In the genomic region with DNA sequence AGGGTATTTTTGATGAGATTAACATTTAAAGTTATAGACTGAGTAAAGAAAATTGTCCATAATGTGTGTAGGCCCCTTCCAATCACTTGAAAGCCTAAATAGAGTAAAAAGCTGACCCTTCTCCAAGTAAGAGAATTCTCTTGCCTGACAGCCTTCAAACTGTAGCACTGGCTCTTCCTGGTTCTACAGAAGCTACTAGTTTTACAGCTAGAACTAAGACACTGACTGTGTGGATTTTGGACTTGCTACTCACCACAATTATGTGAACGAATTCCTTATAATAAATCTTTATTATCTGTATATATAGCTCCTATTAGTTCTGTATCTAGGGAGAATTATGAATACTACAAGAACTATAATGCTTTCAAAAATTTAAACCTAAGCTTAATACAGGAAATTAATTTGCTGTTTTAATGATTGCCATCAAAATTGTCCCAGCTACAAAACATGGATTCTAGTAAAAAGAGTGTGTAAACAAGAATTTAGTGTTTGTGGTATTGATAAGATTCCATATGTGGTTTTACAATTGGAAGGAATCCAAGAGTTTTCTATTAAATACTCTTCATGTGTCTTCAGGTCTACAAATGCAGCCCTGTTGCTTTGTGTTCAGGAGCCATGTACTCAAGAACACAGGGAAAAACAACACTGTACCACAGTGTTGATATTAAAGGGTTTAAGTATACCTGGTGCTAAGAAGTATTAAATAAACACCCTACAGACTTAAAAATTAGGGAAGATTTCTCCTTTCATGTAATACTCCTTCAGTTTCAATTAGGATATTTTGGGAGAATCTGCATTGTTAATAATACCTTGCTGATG, we compare ENCODE assay signal across 22 cellular contexts.
DNase-seq lines count a peak whose midpoint lies in the region; ATAC-seq, FAIRE-seq and TF ChIP-seq lines count a peak whose summit lies in the region.
"Had no signal": no experiment of that assay in that cellular context is flagged by ENCODE, and none has a peak within 500 bp of the region (broad histone marks: within the 10 kb centered on the region; RNA-seq: fewer than 3 reads in every experiment).

No MANE protein-coding gene starts in this region.

- no peaks in the 10 kb centered on the region for H3K4me1 Mint-ChIP-seq in activated T-helper 17 cell treated with anti-CD3 and anti-CD28 coated beads, Interleukin-2, amount 50 U/mL, for 72 hours
- H3K4me1 Mint-ChIP-seq in activated naive CD4-positive, alpha-beta T cell treated with anti-CD3 and anti-CD28 coated beads, Interleukin-2, amount 10 ng/mL, durations not matched to agents 7 days and 5 days = no peaks in the 10 kb centered on the region

- in situ Hi-C loops in HepG2 (cut with HindIII; ENCODE audit: extremely low pct_ligation_motif_present, low pct_unique_long_range_greater_than_20kb) = no loop called here

- BruUV-seq in HepG2 (replicated peaks; lab: Mats Ljungman, UMichigan) = no TSS peak

- H3K9me3 ChIP-seq in HepG2 (ENCODE audit: low read length) = no peaks in the 10 kb centered on the region
- H3K9me3 ChIP-seq: BE2C, Caco-2, SK-N-SH had no signal

- DNase-seq in astrocyte of the hippocampus (ENCODE audit: low read depth, low spot score) (peak; percentile 29), HepG2 (ENCODE audit: low spot score) (no peak), NCI-H510A (lab: John Stamatoyannopoulos, UW) (no peak)
- no peak for DNase-seq in activated naive CD4-positive, alpha-beta T cell treated with anti-CD3 and anti-CD28 coated beads, Interleukin-2, amount 10 ng/mL, durations not matched to agents 7 days and 5 days
- DNase-seq: activated CD4-positive, CD25-positive, alpha-beta regulatory T cell; activated CD8-positive, alpha-beta T cell treated with anti-CD3 and anti-CD28 coated beads, Interleukin-2, amount 10 ng/mL, durations not matched to agents 7 days and 5 days; activated naive CD4-positive, alpha-beta T cell treated with anti-CD3 and anti-CD28 coated beads for 36 hours; activated T-cell treated with anti-CD3 and anti-CD28 coated beads, Interleukin-2, amount 50 U/mL, for 4 hours; BE2C; cerebellar nuclear complex; NCI-H187; NK-92 treated with Interleukin-12 subunit alpha and Interleukin-12 subunit beta, amount 100 ng/mL, for 24 hours; SK-N-SH had no signal

- POLR2A ChIA-PET in HepG2 (lab: Yijun Ruan, JAX) = no interaction called here

- TF ChIP-seq POLR2A in HepG2 (IDR thresholded peaks at IDR 0.05; ENCODE audit: insufficient read depth in 1 of 2, low read depth in 2 of 2, low read length in 2 of 2) = no peak

- H3K27ac ChIP-seq in 22Rv1 (peak overlapping the region; percentile 95), HepG2 (ENCODE audit: extremely low read length, insufficient read depth, low read length) (peak overlapping the region; percentile 45)

- peaks cover 23% of the 10 kb centered on the region for H3K4me1 ChIP-seq in HepG2 (ENCODE audit: insufficient read depth, low read length)
- H3K4me1 ChIP-seq: BE2C had no signal

- H4K20me1 ChIP-seq in HepG2 (ENCODE audit: insufficient read depth, low read length) = no peaks in the 10 kb centered on the region

- no peak overlapping the region for H2AFZ ChIP-seq in HepG2 (ENCODE audit: low read length)

- no peak overlapping the region for H3K4me3 Mint-ChIP-seq in activated T-helper 17 cell treated with anti-CD3 and anti-CD28 coated beads, Interleukin-2, amount 50 U/mL, for 72 hours
- H3K4me3 Mint-ChIP-seq in activated naive CD4-positive, alpha-beta T cell treated with anti-CD3 and anti-CD28 coated beads, Interleukin-2, amount 10 ng/mL, durations not matched to agents 7 days and 5 days = no peak overlapping the region
- H3K4me3 Mint-ChIP-seq: activated CD8-positive, alpha-beta T cell treated with anti-CD3 and anti-CD28 coated beads, Interleukin-2, amount 10 ng/mL, durations not matched to agents 7 days and 5 days; activated naive CD4-positive, alpha-beta T cell treated with anti-CD3 and anti-CD28 coated beads for 36 hours; activated T-cell treated with anti-CD3 and anti-CD28 coated beads, Interleukin-2, amount 50 U/mL, for 4 hours had no signal

- intact Hi-C loops in HepG2 (cut with micrococcal nuclease; ENCODE audit: unreplicated experiment) = loop anchor here (2.0 kb wide), 1 partner anchor 63 kb away; no protein-coding TSS in a partner anchor

- ATAC-seq in HG02759 (IDR thresholded peaks at IDR 0.05; ENCODE audit: unreplicated experiment) = peak; percentile 19
- peak; percentile 68 for ATAC-seq in HepG2
- ATAC-seq in activated T-helper 17 cell treated with anti-CD3 and anti-CD28 coated beads, Interleukin-2, amount 50 U/mL, for 72 hours (replicated peaks) = no peak
- no peak for ATAC-seq in HG03108 (IDR thresholded peaks at IDR 0.05; ENCODE audit: unreplicated experiment)
- ATAC-seq: activated CD8-positive, alpha-beta T cell treated with anti-CD3 and anti-CD28 coated beads, Interleukin-2, amount 10 ng/mL, durations not matched to agents 7 days and 5 days; activated T-cell treated with anti-CD3 and anti-CD28 coated beads, Interleukin-2, amount 50 U/mL, for 4 hours; K562 had no signal

- no peaks in the 10 kb centered on the region; a peak in 1 of 5 replicates for H3K27me3 ChIP-seq in HepG2 (ENCODE audit: control insufficient read depth in 1 of 2, insufficient read depth in 2 of 2, low read length in 2 of 2)
- H3K27me3 ChIP-seq: BE2C had no signal

- no peak overlapping the region for H3K9ac ChIP-seq in HepG2 (ENCODE audit: insufficient read depth, low read depth, low read length)
- H3K9ac ChIP-seq: SK-N-SH had no signal

- H3K36me3 ChIP-seq in HepG2 (replicated peaks in 1 of 2; ENCODE audit: control insufficient read depth in 1 of 2, insufficient read depth in 2 of 2, low read length in 2 of 2) = no peaks in the 10 kb centered on the region
- H3K36me3 ChIP-seq: BE2C had no signal

- TF ChIP-seq CTCF in 22Rv1 (IDR thresholded peaks at IDR 0.05) (no peak), HepG2 (CRISPR knock-in tag; IDR thresholded peaks at IDR 0.05) (no peak)

- no peak overlapping the region for H3K4me3 ChIP-seq in HepG2 (replicated peaks in 1 of 3; ENCODE audit: insufficient read depth in 1 of 3, low read depth in 2 of 3, low read length in 3 of 3)
- H3K4me3 ChIP-seq: K562 had no signal

- H3K9me3 Mint-ChIP-seq in activated T-helper 17 cell treated with anti-CD3 and anti-CD28 coated beads, Interleukin-2, amount 50 U/mL, for 72 hours = no peaks in the 10 kb centered on the region
- H3K9me3 Mint-ChIP-seq in activated naive CD4-positive, alpha-beta T cell treated with anti-CD3 and anti-CD28 coated beads, Interleukin-2, amount 10 ng/mL, durations not matched to agents 7 days and 5 days = peaks cover 1% of the 10 kb centered on the region

- 3% methylated on average over 1 of the region's 1 CpG for WGBS in HepG2 (ENCODE audit: low lambda C conversion rate)

- peak overlapping the region; percentile 70 for H3K4me2 ChIP-seq in HepG2 (ENCODE audit: low read depth, low read length)
- H3K4me2 ChIP-seq: SK-N-SH had no signal

- H3K27me3 Mint-ChIP-seq in activated T-helper 17 cell treated with anti-CD3 and anti-CD28 coated beads, Interleukin-2, amount 50 U/mL, for 72 hours = no peaks in the 10 kb centered on the region
- H3K27me3 Mint-ChIP-seq in activated naive CD4-positive, alpha-beta T cell treated with anti-CD3 and anti-CD28 coated beads, Interleukin-2, amount 10 ng/mL, durations not matched to agents 7 days and 5 days = no peaks in the 10 kb centered on the region

- CTCF ChIA-PET in HepG2 (lab: Yijun Ruan, JAX; ENCODE audit: low intra/inter-chr PET ratio, low total read pairs) = no interaction called here
- CTCF ChIA-PET in activated naive CD4-positive, alpha-beta T cell treated with anti-CD3 and anti-CD28 coated beads, Interleukin-2, amount 10 ng/mL, durations not matched to agents 7 days and 5 days (lab: Charles Lee) = no interaction called here

- no peak for FAIRE-seq in HepG2 (lab: Jason Lieb, UNC)
- FAIRE-seq: A204.1, GM18507, K562, urothelium cell line had no signal

- no peak for TF ChIP-seq RAD21 in HepG2 (CRISPR knock-in tag; IDR thresholded peaks at IDR 0.05)

- H3K79me2 ChIP-seq in HepG2 (ENCODE audit: insufficient read depth, low read length) = no peaks in the 10 kb centered on the region

- TF ChIP-seq EP300 in HepG2 (IDR thresholded peaks at IDR 0.05; ENCODE audit: low read depth in 2 of 2, low read length in 2 of 2) = no peak
- TF ChIP-seq EP300 in HepG2 (CRISPR knock-in tag; IDR thresholded peaks at IDR 0.05; ENCODE audit: borderline replicate concordance) = no peak

- H3K27ac Mint-ChIP-seq in activated T-helper 17 cell treated with anti-CD3 and anti-CD28 coated beads, Interleukin-2, amount 50 U/mL, for 72 hours = no peak overlapping the region
- no peak overlapping the region for H3K27ac Mint-ChIP-seq in activated naive CD4-positive, alpha-beta T cell treated with anti-CD3 and anti-CD28 coated beads, Interleukin-2, amount 10 ng/mL, durations not matched to agents 7 days and 5 days
- H3K27ac Mint-ChIP-seq: activated CD8-positive, alpha-beta T cell treated with anti-CD3 and anti-CD28 coated beads, Interleukin-2, amount 10 ng/mL, durations not matched to agents 7 days and 5 days; activated naive CD4-positive, alpha-beta T cell treated with anti-CD3 and anti-CD28 coated beads for 36 hours had no signal

- no peaks in the 10 kb centered on the region for H3K36me3 Mint-ChIP-seq in activated T-helper 17 cell treated with anti-CD3 and anti-CD28 coated beads, Interleukin-2, amount 50 U/mL, for 72 hours (ENCODE audit: low read depth)
- H3K36me3 Mint-ChIP-seq in activated naive CD4-positive, alpha-beta T cell treated with anti-CD3 and anti-CD28 coated beads, Interleukin-2, amount 10 ng/mL, durations not matched to agents 7 days and 5 days = no peaks in the 10 kb centered on the region

TF ChIP-seq in HepG2, 621 proteins besides CTCF, POLR2A, EP300 and RAD21 (continues in another document):
- TF ChIP-seq, protein P1, sequence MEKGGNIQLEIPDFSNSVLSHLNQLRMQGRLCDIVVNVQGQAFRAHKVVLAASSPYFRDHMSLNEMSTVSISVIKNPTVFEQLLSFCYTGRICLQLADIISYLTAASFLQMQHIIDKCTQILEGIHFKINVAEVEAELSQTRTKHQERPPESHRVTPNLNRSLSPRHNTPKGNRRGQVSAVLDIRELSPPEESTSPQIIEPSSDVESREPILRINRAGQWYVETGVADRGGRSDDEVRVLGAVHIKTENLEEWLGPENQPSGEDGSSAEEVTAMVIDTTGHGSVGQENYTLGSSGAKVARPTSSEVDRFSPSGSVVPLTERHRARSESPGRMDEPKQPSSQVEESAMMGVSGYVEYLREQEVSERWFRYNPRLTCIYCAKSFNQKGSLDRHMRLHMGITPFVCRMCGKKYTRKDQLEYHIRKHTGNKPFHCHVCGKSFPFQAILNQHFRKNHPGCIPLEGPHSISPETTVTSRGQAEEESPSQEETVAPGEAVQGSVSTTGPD (CRISPR knock-in tag; IDR thresholded peaks at IDR 0.05) = no peak
- TF ChIP-seq, protein P2, sequence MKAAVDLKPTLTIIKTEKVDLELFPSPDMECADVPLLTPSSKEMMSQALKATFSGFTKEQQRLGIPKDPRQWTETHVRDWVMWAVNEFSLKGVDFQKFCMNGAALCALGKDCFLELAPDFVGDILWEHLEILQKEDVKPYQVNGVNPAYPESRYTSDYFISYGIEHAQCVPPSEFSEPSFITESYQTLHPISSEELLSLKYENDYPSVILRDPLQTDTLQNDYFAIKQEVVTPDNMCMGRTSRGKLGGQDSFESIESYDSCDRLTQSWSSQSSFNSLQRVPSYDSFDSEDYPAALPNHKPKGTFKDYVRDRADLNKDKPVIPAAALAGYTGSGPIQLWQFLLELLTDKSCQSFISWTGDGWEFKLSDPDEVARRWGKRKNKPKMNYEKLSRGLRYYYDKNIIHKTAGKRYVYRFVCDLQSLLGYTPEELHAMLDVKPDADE (CRISPR knock-in tag; IDR thresholded peaks at IDR 0.05) = no peak

Comparison
In these comparisons a context has a peak if more than half of its experiments do, and no peak if none do; other contexts are left out.
1. ATAC-seq: peak in HG02759 (single experiment) and HepG2 (single experiment); none in activated T-helper 17 cell treated with anti-CD3 and anti-CD28 coated beads, Interleukin-2, amount 50 U/mL, for 72 hours (single experiment) and HG03108 (single experiment).